In genomic region chr11:13111813-13112130, GRCh38 we compare ENCODE assay signal across 1 cellular context.
A peak's percentile ranks its signal among the peaks of the same experiment; 100 is the strongest.
TF ChIP-seq lines count a peak whose summit lies in the region.

No MANE protein-coding gene starts in this region.

TF ChIP-seq in GM12878, 131 proteins besides CTCF, POLR2A, EP300 and RAD21:
- TF ChIP-seq GATAD2B (conservative IDR thresholded peaks at IDR 0.05; ENCODE audit: low read depth), result 0 out of 2 replicates have a peak, but pooled peaks have one; percentile 40
- 0 out of 2 replicates have a peak, but pooled peaks have one; percentile 22 for TF ChIP-seq ZNF24 (IDR thresholded peaks at IDR 0.05)
- no peak for TF ChIP-seq MLLT1 (IDR thresholded peaks at IDR 0.05)
- peak; percentile 75 for TF ChIP-seq PKNOX1 (IDR thresholded peaks at IDR 0.05)
- TF ChIP-seq BCL11A (IDR thresholded peaks at IDR 0.05; ENCODE audit: low read depth, low read length), result no peak
- TF ChIP-seq TBL1XR1 (IDR thresholded peaks at IDR 0.05; ENCODE audit: low read depth, low read length), result no peak
- TF ChIP-seq RELB (IDR thresholded peaks at IDR 0.05; ENCODE audit: low read depth), result 0 out of 2 replicates have a peak, but pooled peaks have one; percentile 9
- 0 out of 2 replicates have a peak, but pooled peaks have one; percentile 12 for TF ChIP-seq BMI1 (IDR thresholded peaks at IDR 0.05; ENCODE audit: borderline replicate concordance)
- TF ChIP-seq NKRF (conservative IDR thresholded peaks at IDR 0.05), result 0 out of 2 replicates have a peak, but pooled peaks have one; percentile 46
- 0 out of 2 replicates have a peak, but pooled peaks have one; percentile 61 for TF ChIP-seq NR2F1 (conservative IDR thresholded peaks at IDR 0.05)
- TF ChIP-seq LARP7 (IDR thresholded peaks at IDR 0.05), result no peak
- TF ChIP-seq DPF2 (IDR thresholded peaks at IDR 0.05), result peak; percentile 83
- TF ChIP-seq FOXK2 (IDR thresholded peaks at IDR 0.05), result no peak
- no peak for TF ChIP-seq HSF1 (IDR thresholded peaks at IDR 0.05; ENCODE audit: low read depth, low read length)
- TF ChIP-seq IKZF2 (IDR thresholded peaks at IDR 0.05), result peak; percentile 5 to 41; a peak in 1 of 4 replicates
